ENCODE assay signal across 1 cellular context in genomic region chr1:8463144-8463927, GRCh38.
TF ChIP-seq lines count a peak whose summit lies in the region.

No MANE protein-coding gene starts in this region.

TF ChIP-seq in HepG2, 621 proteins besides CTCF, POLR2A, EP300 and RAD21 (continued from another document):
- TF ChIP-seq, protein P1, sequence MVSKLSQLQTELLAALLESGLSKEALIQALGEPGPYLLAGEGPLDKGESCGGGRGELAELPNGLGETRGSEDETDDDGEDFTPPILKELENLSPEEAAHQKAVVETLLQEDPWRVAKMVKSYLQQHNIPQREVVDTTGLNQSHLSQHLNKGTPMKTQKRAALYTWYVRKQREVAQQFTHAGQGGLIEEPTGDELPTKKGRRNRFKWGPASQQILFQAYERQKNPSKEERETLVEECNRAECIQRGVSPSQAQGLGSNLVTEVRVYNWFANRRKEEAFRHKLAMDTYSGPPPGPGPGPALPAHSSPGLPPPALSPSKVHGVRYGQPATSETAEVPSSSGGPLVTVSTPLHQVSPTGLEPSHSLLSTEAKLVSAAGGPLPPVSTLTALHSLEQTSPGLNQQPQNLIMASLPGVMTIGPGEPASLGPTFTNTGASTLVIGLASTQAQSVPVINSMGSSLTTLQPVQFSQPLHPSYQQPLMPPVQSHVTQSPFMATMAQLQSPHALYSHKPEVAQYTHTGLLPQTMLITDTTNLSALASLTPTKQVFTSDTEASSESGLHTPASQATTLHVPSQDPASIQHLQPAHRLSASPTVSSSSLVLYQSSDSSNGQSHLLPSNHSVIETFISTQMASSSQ (IDR thresholded peaks at IDR 0.05; ENCODE audit: low read depth) = no peak
- TF ChIP-seq, protein P1 (CRISPR knock-in tag; IDR thresholded peaks at IDR 0.05; ENCODE audit: borderline replicate concordance) = no peak
- TF ChIP-seq GATAD2A (CRISPR knock-in tag; IDR thresholded peaks at IDR 0.05) = peak; percentile 45; the same call in 1 of the 2 replicates
- no peak for TF ChIP-seq RNF2 (conservative IDR thresholded peaks at IDR 0.05; ENCODE audit: low read depth)
- TF ChIP-seq, protein P2, sequence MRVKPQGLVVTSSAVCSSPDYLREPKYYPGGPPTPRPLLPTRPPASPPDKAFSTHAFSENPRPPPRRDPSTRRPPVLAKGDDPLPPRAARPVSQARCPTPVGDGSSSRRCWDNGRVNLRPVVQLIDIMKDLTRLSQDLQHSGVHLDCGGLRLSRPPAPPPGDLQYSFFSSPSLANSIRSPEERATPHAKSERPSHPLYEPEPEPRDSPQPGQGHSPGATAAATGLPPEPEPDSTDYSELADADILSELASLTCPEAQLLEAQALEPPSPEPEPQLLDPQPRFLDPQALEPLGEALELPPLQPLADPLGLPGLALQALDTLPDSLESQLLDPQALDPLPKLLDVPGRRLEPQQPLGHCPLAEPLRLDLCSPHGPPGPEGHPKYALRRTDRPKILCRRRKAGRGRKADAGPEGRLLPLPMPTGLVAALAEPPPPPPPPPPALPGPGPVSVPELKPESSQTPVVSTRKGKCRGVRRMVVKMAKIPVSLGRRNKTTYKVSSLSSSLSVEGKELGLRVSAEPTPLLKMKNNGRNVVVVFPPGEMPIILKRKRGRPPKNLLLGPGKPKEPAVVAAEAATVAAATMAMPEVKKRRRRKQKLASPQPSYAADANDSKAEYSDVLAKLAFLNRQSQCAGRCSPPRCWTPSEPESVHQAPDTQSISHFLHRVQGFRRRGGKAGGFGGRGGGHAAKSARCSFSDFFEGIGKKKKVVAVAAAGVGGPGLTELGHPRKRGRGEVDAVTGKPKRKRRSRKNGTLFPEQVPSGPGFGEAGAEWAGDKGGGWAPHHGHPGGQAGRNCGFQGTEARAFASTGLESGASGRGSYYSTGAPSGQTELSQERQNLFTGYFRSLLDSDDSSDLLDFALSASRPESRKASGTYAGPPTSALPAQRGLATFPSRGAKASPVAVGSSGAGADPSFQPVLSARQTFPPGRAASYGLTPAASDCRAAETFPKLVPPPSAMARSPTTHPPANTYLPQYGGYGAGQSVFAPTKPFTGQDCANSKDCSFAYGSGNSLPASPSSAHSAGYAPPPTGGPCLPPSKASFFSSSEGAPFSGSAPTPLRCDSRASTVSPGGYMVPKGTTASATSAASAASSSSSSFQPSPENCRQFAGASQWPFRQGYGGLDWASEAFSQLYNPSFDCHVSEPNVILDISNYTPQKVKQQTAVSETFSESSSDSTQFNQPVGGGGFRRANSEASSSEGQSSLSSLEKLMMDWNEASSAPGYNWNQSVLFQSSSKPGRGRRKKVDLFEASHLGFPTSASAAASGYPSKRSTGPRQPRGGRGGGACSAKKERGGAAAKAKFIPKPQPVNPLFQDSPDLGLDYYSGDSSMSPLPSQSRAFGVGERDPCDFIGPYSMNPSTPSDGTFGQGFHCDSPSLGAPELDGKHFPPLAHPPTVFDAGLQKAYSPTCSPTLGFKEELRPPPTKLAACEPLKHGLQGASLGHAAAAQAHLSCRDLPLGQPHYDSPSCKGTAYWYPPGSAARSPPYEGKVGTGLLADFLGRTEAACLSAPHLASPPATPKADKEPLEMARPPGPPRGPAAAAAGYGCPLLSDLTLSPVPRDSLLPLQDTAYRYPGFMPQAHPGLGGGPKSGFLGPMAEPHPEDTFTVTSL (CRISPR knock-in tag; IDR thresholded peaks at IDR 0.05; ENCODE audit: borderline replicate concordance) = peak; percentile 38; the same call in 1 of the 2 replicates
- TF ChIP-seq KMT2A (CRISPR knock-in tag; IDR thresholded peaks at IDR 0.05) = 0 out of 2 replicates have a peak, but pooled peaks have one; percentile 35
- TF ChIP-seq SAP130 (CRISPR knock-in tag; IDR thresholded peaks at IDR 0.05; ENCODE audit: low read depth) = peak; percentile 51; the same call in 1 of the 2 replicates
- TF ChIP-seq FOXA1 (IDR thresholded peaks at IDR 0.05) = no peak
- peak; percentile 41 for TF ChIP-seq FOXA1 (CRISPR knock-in tag; IDR thresholded peaks at IDR 0.05)
- peak; percentile 55; the same call in 1 of the 2 replicates for TF ChIP-seq PAXIP1 (CRISPR knock-in tag; conservative IDR thresholded peaks at IDR 0.05)
- TF ChIP-seq ELF3 (CRISPR knock-in tag; IDR thresholded peaks at IDR 0.05) = peak; percentile 58; the same call in 1 of the 2 replicates
